8 cellular contexts compared by ENCODE assay signal in genomic region chr12:109994262-109995175, GRCh38. TPM values are rescaled to one million over a fixed set of nuclear protein-coding genes. Genes with fewer than 3 reads are reported as not detected.
DNase-seq lines count a peak whose midpoint lies in the region; ATAC-seq, FAIRE-seq and TF ChIP-seq lines count a peak whose summit lies in the region.

No MANE protein-coding gene starts in this region.

- no peak for TF ChIP-seq POLR2A in endothelial cell of umbilical vein (IDR thresholded peaks at IDR 0.05; ENCODE audit: low read depth, low read length)
- TF ChIP-seq POLR2A in gastrocnemius medialis (IDR thresholded peaks at IDR 0.05), result no peak
- TF ChIP-seq POLR2A in GM18505 (IDR thresholded peaks at IDR 0.05; ENCODE audit: borderline replicate concordance, extremely low read depth, insufficient read depth, insufficient read length), result no peak

- TSS peak; percentile 19 for BruUV-seq in endothelial cell of umbilical vein (replicated peaks; lab: Mats Ljungman, UMichigan)

- ATAC-seq in RWPE2 (ENCODE audit: low read depth), result no peak
- no peak for ATAC-seq in gastrocnemius medialis
- no peak for ATAC-seq in GM18505 (IDR thresholded peaks at IDR 0.05; ENCODE audit: unreplicated experiment)
- ATAC-seq in HG03159 (IDR thresholded peaks at IDR 0.05; ENCODE audit: unreplicated experiment), result no peak

- CTCF ChIA-PET in endothelial cell of umbilical vein (lab: Charles Lee), result interaction anchor here (0.6 to 2.0 kb wide), 4 partner anchors 30 to 141 kb away, joined by 3 to 6 read pairs (median 4); no protein-coding TSS in a partner anchor

- no peak for TF ChIP-seq CTCF in RWPE2 (IDR thresholded peaks at IDR 0.05; ENCODE audit: poor library complexity, severe bottlenecking)
- TF ChIP-seq CTCF in endothelial cell of umbilical vein (IDR thresholded peaks at IDR 0.05; ENCODE audit: extremely low read depth in 1 of 2, insufficient read depth in 1 of 2, low read depth in 1 of 2, low read length in 2 of 2), result no peak
- TF ChIP-seq CTCF in gastrocnemius medialis (IDR thresholded peaks at IDR 0.05 in 4 of 5, conservative IDR thresholded peaks at IDR 0.05 in 1 of 5), result no peak

- no peaks in the 10 kb centered on the region for H4K20me1 ChIP-seq in endothelial cell of umbilical vein (replicated peaks; ENCODE audit: control insufficient read depth, extremely low read depth, insufficient read depth, low read length)

- H3K9ac ChIP-seq in endothelial cell of umbilical vein (replicated peaks; ENCODE audit: extremely low read depth, insufficient read depth, low read length), result peak overlapping the region; percentile 67

- H3K9me1 ChIP-seq in endothelial cell of umbilical vein (replicated peaks; ENCODE audit: control insufficient read depth, extremely low read depth, insufficient read depth, low read length), result no peaks in the 10 kb centered on the region

- dilution Hi-C loops in endothelial cell of umbilical vein (cut with MboI; ENCODE audit: extremely low pct_ligation_motif_present, low sequenced_read_pairs), result no loop called here

- POLR2A ChIA-PET in endothelial cell of umbilical vein (lab: Charles Lee), result no interaction called here

- H3K4me3 ChIP-seq in H7 (ENCODE audit: insufficient read depth, low read depth, low read length) (peak overlapping the region; percentile 3; the same call in 1 of the 2 replicates), RWPE2 (ENCODE audit: severe bottlenecking) (peak overlapping the region; percentile 67), endothelial cell of umbilical vein (replicated peaks in 1 of 3; ENCODE audit: insufficient read depth in 1 of 3, low read depth in 1 of 3, low read length in 3 of 3) (peak overlapping the region; percentile 88 to 100 (median 89)), gastrocnemius medialis (peak overlapping the region; percentile 83 to 99 (median 98))

- intact Hi-C loops in endothelial cell of umbilical vein (cut with micrococcal nuclease), result loop anchor here (2.0 to 5.0 kb wide), 2 partner anchors 47 to 48 kb away; no protein-coding TSS in a partner anchor
- intact Hi-C loops in gastrocnemius medialis (cut with DNase I; ENCODE audit: low total_unique reads), result loop anchor here (5.0 to 10.0 kb wide), 2 partner anchors 92 to 590 kb away; partner anchors contain the start of genes PPTC7 and TCHP

- H3K4me2 ChIP-seq in endothelial cell of umbilical vein (ENCODE audit: insufficient read depth, low read length), result peak overlapping the region; percentile 96

- H3K27ac ChIP-seq in RWPE2 (ENCODE audit: poor library complexity, severe bottlenecking) (peak overlapping the region; percentile 49), endothelial cell of umbilical vein (ENCODE audit: insufficient read depth, low read depth, low read length) (peak overlapping the region; percentile 67), gastrocnemius medialis (peak overlapping the region; percentile 81 to 90 (median 86))

- in situ Hi-C loops in gastrocnemius medialis (cut with MboI; ENCODE audit: low sequenced_read_pairs in 4 of 4), result no loop called here

- H3K9me3 ChIP-seq in RWPE2 (ENCODE audit: severe bottlenecking) (no peaks in the 10 kb centered on the region), endothelial cell of umbilical vein (replicated peaks; ENCODE audit: control insufficient read depth, insufficient read depth, low read length) (no peaks in the 10 kb centered on the region), gastrocnemius medialis (no peaks in the 10 kb centered on the region)

- no peak for DNase-seq in H7
- DNase-seq in RWPE2 (ENCODE audit: low spot score), result no peak
- peak; percentile 58 for DNase-seq in endothelial cell of umbilical vein (ENCODE audit: low read depth, low spot score)
- DNase-seq in gastrocnemius medialis, result no peak
- no peak for DNase-seq in SHP77 (lab: John Stamatoyannopoulos, UW)
- DNase-seq in NCI-H345 (lab: John Stamatoyannopoulos, UW), result no peak

- no peak overlapping the region for H2AFZ ChIP-seq in endothelial cell of umbilical vein (ENCODE audit: low read depth, low read length)

- H3K36me3 ChIP-seq in H7 (replicated peaks; ENCODE audit: control insufficient read depth, insufficient read depth, low read length) (no peaks in the 10 kb centered on the region), RWPE2 (ENCODE audit: low read depth) (peaks cover 23% of the 10 kb centered on the region), endothelial cell of umbilical vein (ENCODE audit: control insufficient read depth in 2 of 2, extremely low read depth in 1 of 2, insufficient read depth in 2 of 2, low read length in 2 of 2) (peaks cover 0 to 6% of the 10 kb centered on the region in 2 experiments), gastrocnemius medialis (peaks cover 0 to 11% of the 10 kb centered on the region in 2 donors)

- H3K27me3 ChIP-seq in H7 (ENCODE audit: control insufficient read depth, insufficient read depth, low read length) (no peaks in the 10 kb centered on the region; the same call in 1 of the 2 replicates), RWPE2 (ENCODE audit: insufficient read depth, poor library complexity, severe bottlenecking) (no peaks in the 10 kb centered on the region), endothelial cell of umbilical vein (ENCODE audit: control insufficient read depth in 2 of 2, insufficient read depth in 2 of 2, low read length in 2 of 2) (no peaks in the 10 kb centered on the region), gastrocnemius medialis (no peaks in the 10 kb centered on the region)

- peak; percentile 40 for FAIRE-seq in endothelial cell of umbilical vein (lab: Jason Lieb, UNC)

- peaks cover 8% of the 10 kb centered on the region for H3K4me1 ChIP-seq in RWPE2 (ENCODE audit: insufficient read depth, poor library complexity, severe bottlenecking)
- peaks cover 33% of the 10 kb centered on the region for H3K4me1 ChIP-seq in endothelial cell of umbilical vein (ENCODE audit: control insufficient read depth, extremely low read depth, insufficient read depth, low read length)
- peaks cover 30 to 43% of the 10 kb centered on the region in 2 donors for H3K4me1 ChIP-seq in gastrocnemius medialis

- peaks cover 44% of the 10 kb centered on the region for H3K79me2 ChIP-seq in endothelial cell of umbilical vein (ENCODE audit: control insufficient read depth, insufficient read depth, low read length)

TF ChIP-seq in endothelial cell of umbilical vein, 7 proteins besides CTCF, POLR2A, EP300 and RAD21:
- TF ChIP-seq, protein P1, sequence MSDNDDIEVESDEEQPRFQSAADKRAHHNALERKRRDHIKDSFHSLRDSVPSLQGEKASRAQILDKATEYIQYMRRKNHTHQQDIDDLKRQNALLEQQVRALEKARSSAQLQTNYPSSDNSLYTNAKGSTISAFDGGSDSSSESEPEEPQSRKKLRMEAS (IDR thresholded peaks at IDR 0.05; ENCODE audit: insufficient read depth, insufficient read length), result no peak
- TF ChIP-seq POLR2AphosphoS5 (IDR thresholded peaks at IDR 0.05; ENCODE audit: insufficient read depth, low read depth, low read length) (no peak), MYC (IDR thresholded peaks at IDR 0.05; ENCODE audit: low read depth, low read length) (no peak), JUN (IDR thresholded peaks at IDR 0.05; ENCODE audit: borderline replicate concordance, insufficient read depth, insufficient read length, low read depth) (peak; percentile 87), FOS (IDR thresholded peaks at IDR 0.05; ENCODE audit: borderline replicate concordance, insufficient read depth, low read length) (peak; percentile 55), EZH2 (IDR thresholded peaks at IDR 0.05; ENCODE audit: borderline replicate concordance, low read depth, low read length, severe bottlenecking) (no peak), GATA2 (IDR thresholded peaks at IDR 0.05; ENCODE audit: insufficient read depth, insufficient read length, low read depth, low read length) (peak; percentile 40)

RNA-seq across cellular contexts. Expression of gene GIT2, which starts 1.6 kb away (rescaled TPM):
- total RNA-seq in H7 (2014; rRNA removed; shearing (Covaris generic)), result 16.3 and 22.7 TPM in 2 replicates
- total RNA-seq in endothelial cell of umbilical vein (67.7 and 77.2 TPM in 2 replicates), gastrocnemius medialis (10 to 100 TPM; 23.4 to 32.1 (median 23.6) TPM)
- 32.5 and 37.3 TPM in 2 replicates for polyA plus RNA-seq in endothelial cell of umbilical vein
- 34.1 and 34.6 TPM in 2 replicates for polyA plus RNA-seq in endothelial cell of umbilical vein (2011; cell fraction: cytosol; rRNA removed)
- 122 and 128 TPM in 2 replicates for polyA plus RNA-seq in endothelial cell of umbilical vein (2011; cell fraction: nucleus; rRNA removed)
- polyA plus RNA-seq in endothelial cell of umbilical vein (2012), result 37.4 and 38.7 TPM in 2 replicates
- polyA minus RNA-seq in endothelial cell of umbilical vein, result 83.4 and 88.7 TPM in 2 replicates
- polyA minus RNA-seq in endothelial cell of umbilical vein (2011; cell fraction: cytosol; rRNA and poly(A)+ RNA removed), result 10.2 TPM
- 94.9 and 130 TPM in 2 replicates for polyA minus RNA-seq in endothelial cell of umbilical vein (2011; cell fraction: nucleus; rRNA and poly(A)+ RNA removed)

RNA-seq across cellular contexts. Expression of gene ANKRD13A, which starts 4.7 kb away (rescaled TPM):
- total RNA-seq in H7 (2014; rRNA removed; shearing (Covaris generic)), result 24.6 and 25.9 TPM in 2 replicates
- total RNA-seq in endothelial cell of umbilical vein, result 36.2 and 37.0 TPM in 2 replicates
- 43.9 and 49.8 TPM in 2 replicates for polyA plus RNA-seq in endothelial cell of umbilical vein
- 29.6 and 34.0 TPM in 2 replicates for polyA plus RNA-seq in endothelial cell of umbilical vein (2011; cell fraction: cytosol; rRNA removed)
- polyA plus RNA-seq in endothelial cell of umbilical vein (2011; cell fraction: nucleus; rRNA removed), result 60.8 and 83.6 TPM in 2 replicates
- 24.3 and 28.2 TPM in 2 replicates for polyA plus RNA-seq in endothelial cell of umbilical vein (2012)
- 54.7 and 55.6 TPM in 2 replicates for polyA minus RNA-seq in endothelial cell of umbilical vein
- polyA minus RNA-seq in endothelial cell of umbilical vein (2011; cell fraction: cytosol; rRNA and poly(A)+ RNA removed), result 16.3 TPM
- 18.2 and 25.9 TPM in 2 replicates for polyA minus RNA-seq in endothelial cell of umbilical vein (2011; cell fraction: nucleus; rRNA and poly(A)+ RNA removed)
- total RNA-seq in gastrocnemius medialis, result 10 to 100 TPM; 19.0 to 29.3 (median 20.5) TPM

RNA-seq across cellular contexts. Expression of gene C12orf76, which starts 53.8 kb away (rescaled TPM):
- total RNA-seq in H7 (2014; rRNA removed; shearing (Covaris generic)), result 14.9 and 31.0 TPM in 2 replicates
- total RNA-seq in endothelial cell of umbilical vein (11.9 and 13.4 TPM in 2 replicates), gastrocnemius medialis (10 to 100 TPM in 1 of 4 donors, 1 to 10 TPM in 3; 3.0 to 22.8 (median 8.0) TPM)
- 12.9 and 17.1 TPM in 2 replicates for polyA plus RNA-seq in endothelial cell of umbilical vein
- polyA plus RNA-seq in endothelial cell of umbilical vein (2011; cell fraction: cytosol; rRNA removed), result 13.2 and 13.9 TPM in 2 replicates
- 8.2 and 9.5 TPM in 2 replicates for polyA plus RNA-seq in endothelial cell of umbilical vein (2011; cell fraction: nucleus; rRNA removed)
- polyA plus RNA-seq in endothelial cell of umbilical vein (2012), result 10.6 and 15.2 TPM in 2 replicates
- 10.7 and 11.4 TPM in 2 replicates for polyA minus RNA-seq in endothelial cell of umbilical vein
- polyA minus RNA-seq in endothelial cell of umbilical vein (2011; cell fraction: cytosol; rRNA and poly(A)+ RNA removed), result 10.7 TPM
- 3.2 and 4.2 TPM in 2 replicates for polyA minus RNA-seq in endothelial cell of umbilical vein (2011; cell fraction: nucleus; rRNA and poly(A)+ RNA removed)

Comparison
In these comparisons a context has a peak if more than half of its experiments do, and no peak if none do; other contexts are left out.
1. H3K4me3 ChIP-seq: peak in every context shown above with its lines; median percentile 98 in gastrocnemius medialis; 89 in endothelial cell of umbilical vein; 67 in RWPE2; 3 in H7.